ENCODE assay signal across 8 cellular contexts in genomic region chr13:98570929-98571372, GRCh38. TPM values are rescaled to one million over a fixed set of nuclear protein-coding genes. Genes with fewer than 3 reads are reported as not detected.
DNase-seq lines count a peak whose midpoint lies in the region; ATAC-seq, FAIRE-seq and TF ChIP-seq lines count a peak whose summit lies in the region.

No MANE protein-coding gene starts in this region.

- H3K36me3 ChIP-seq in astrocyte (ENCODE audit: insufficient read depth, low read length) (no peaks in the 10 kb centered on the region), liver (ENCODE audit: control insufficient read depth in 4 of 4, insufficient read depth in 3 of 4, low read depth in 1 of 4, low read length in 3 of 4) (no peaks in the 10 kb centered on the region), transverse colon (no peaks in the 10 kb centered on the region)

- H3K9me3 ChIP-seq in astrocyte (ENCODE audit: insufficient read depth, low read depth, low read length) = no peaks in the 10 kb centered on the region
- H3K9me3 ChIP-seq in liver (ENCODE audit: control insufficient read depth in 4 of 4, low read length in 3 of 4) = no peaks in the 10 kb centered on the region
- no peaks in the 10 kb centered on the region for H3K9me3 ChIP-seq in transverse colon

- H3K4me2 ChIP-seq in astrocyte (ENCODE audit: low read length) = peak overlapping the region; percentile 69

- in situ Hi-C loops in transverse colon (cut with MboI; ENCODE audit: low pct_ligation_motif_present in 1 of 4, low pct_unique_long_range_greater_than_20kb in 1 of 4, low sequenced_read_pairs in 3 of 4) = loop anchor here in 1 of 4 donors (10.0 kb wide), 1 partner anchor 76 kb away; no protein-coding TSS in a partner anchor

- peaks cover 46% of the 10 kb centered on the region for H3K4me1 Mint-ChIP-seq in astrocyte (ENCODE audit: low read depth, unreplicated experiment)

- H3K4me3 Mint-ChIP-seq in astrocyte (ENCODE audit: unreplicated experiment) = no peak overlapping the region

- peak overlapping the region; percentile 5 for H3K9ac ChIP-seq in astrocyte (ENCODE audit: low read length)
- peak overlapping the region; percentile 10 to 30 for H3K9ac ChIP-seq in liver (ENCODE audit: low read depth in 1 of 2, low read length in 2 of 2)

- TF ChIP-seq POLR2A in transverse colon (IDR thresholded peaks at IDR 0.05) = peak; percentile 10

- no peak for TF ChIP-seq CTCF in astrocyte (IDR thresholded peaks at IDR 0.05; ENCODE audit: insufficient read depth, low read depth, low read length)
- no peak for TF ChIP-seq CTCF in liver (IDR thresholded peaks at IDR 0.05; ENCODE audit: low read depth, low read length, missing input control)
- TF ChIP-seq CTCF in transverse colon (IDR thresholded peaks at IDR 0.05) = no peak

- H3K27me3 Mint-ChIP-seq in astrocyte (ENCODE audit: low read depth, unreplicated experiment) = no peaks in the 10 kb centered on the region

- H3K79me2 ChIP-seq in astrocyte (ENCODE audit: insufficient read depth, low read length) = peaks cover 100% of the 10 kb centered on the region

- H3K27ac ChIP-seq in astrocyte (ENCODE audit: low read depth, low read length) = no peak overlapping the region
- peak overlapping the region; percentile 59 to 79 for H3K27ac ChIP-seq in liver (ENCODE audit: low read depth in 1 of 2, low read length in 2 of 2)
- H3K27ac ChIP-seq in transverse colon = peak overlapping the region; percentile 97 to 100 (median 100)

- peaks cover 3% of the 10 kb centered on the region for H3K9me3 Mint-ChIP-seq in astrocyte (ENCODE audit: unreplicated experiment)

- H3K4me3 ChIP-seq in astrocyte (ENCODE audit: insufficient read depth, low read depth, low read length) (no peak overlapping the region), liver (ENCODE audit: low read depth in 1 of 3, low read length in 3 of 3) (peak overlapping the region in 2 of 3 donors; percentile 6 to 13), transverse colon (peak overlapping the region in 2 of 4 donors; percentile 8 to 39)

- no peak for FAIRE-seq in astrocyte (lab: Jason Lieb, UNC)

- no peak for TF ChIP-seq RAD21 in liver (IDR thresholded peaks at IDR 0.05)

- peaks cover 98% of the 10 kb centered on the region for H4K20me1 ChIP-seq in astrocyte (ENCODE audit: insufficient read depth, low read length)

- WGBS in liver = 28% methylated on average over 10 of the region's 10 CpGs
- WGBS in transverse colon (ENCODE audit: low coverage in 1 of 2), 2 donors = 17 to 24% methylated on average over 8 to 10 of the region's 10 CpGs

- H3K36me3 Mint-ChIP-seq in astrocyte (ENCODE audit: low read depth, unreplicated experiment) = peaks cover 10% of the 10 kb centered on the region

- DNase-seq in Right ventricle myocardium inferior (ENCODE audit: missing footprints) (no peak), cardiac septum (ENCODE audit: low spot score) (no peak), NCI-H748 (lab: John Stamatoyannopoulos, UW; ENCODE audit: unreplicated experiment) (peak; percentile 80), astrocyte (ENCODE audit: low read depth) (peak; percentile 34), transverse colon (peak; percentile 61), cerebellar nuclear complex (lab: John Stamatoyannopoulos, UW) (no peak)

- TF ChIP-seq EP300 in transverse colon (IDR thresholded peaks at IDR 0.05; ENCODE audit: low read depth) = no peak

- no peak overlapping the region for H3K27ac Mint-ChIP-seq in astrocyte (ENCODE audit: unreplicated experiment)

- H3K4me1 ChIP-seq in astrocyte (ENCODE audit: insufficient read depth, low read length) (peaks cover 41% of the 10 kb centered on the region), liver (ENCODE audit: control insufficient read depth in 4 of 4, insufficient read depth in 4 of 4, low read length in 3 of 4) (peaks cover 18 to 74% (median 58%) of the 10 kb centered on the region in 4 donors), transverse colon (peaks cover 47 to 93% (median 82%) of the 10 kb centered on the region in 4 donors)

- intact Hi-C loops in Right ventricle myocardium inferior (cut with DNase I) = no loop called here
- intact Hi-C loops in cardiac septum (cut with DNase I) = loop anchor here (5.0 kb wide), 1 partner anchor 124 kb away; no protein-coding TSS in a partner anchor
- intact Hi-C loops in transverse colon (cut with DNase I; ENCODE audit: low total_unique reads) = no loop called here

- H3K27me3 ChIP-seq in astrocyte (ENCODE audit: insufficient read depth, low read length) (no peaks in the 10 kb centered on the region), liver (ENCODE audit: control insufficient read depth in 4 of 4, insufficient read depth in 4 of 4, low read length in 3 of 4) (no peaks in the 10 kb centered on the region), transverse colon (no peaks in the 10 kb centered on the region)

- no peak overlapping the region for H2AFZ ChIP-seq in astrocyte (ENCODE audit: low read depth, low read length)

- ATAC-seq in Right ventricle myocardium inferior (peak; percentile 47), HG02852 (IDR thresholded peaks at IDR 0.05; ENCODE audit: unreplicated experiment) (peak; percentile 80)

TF ChIP-seq in liver, 16 proteins besides CTCF, POLR2A, EP300 and RAD21:
- TF ChIP-seq NR2F2 (IDR thresholded peaks at IDR 0.05) (no peak), HNF4A (conservative IDR thresholded peaks at IDR 0.05) (no peak), FOXA2 (IDR thresholded peaks at IDR 0.05) (no peak), EGR1 (IDR thresholded peaks at IDR 0.05; ENCODE audit: low read depth in 2 of 2) (no peak)

RNA-seq across cellular contexts. Expression of gene STK24, which starts 6.0 kb away (rescaled TPM):
- total RNA-seq in Right ventricle myocardium inferior = 69.6 TPM
- total RNA-seq in cardiac septum = 63.5 TPM
- 86.2 and 96.1 TPM in 2 replicates for total RNA-seq in astrocyte
- 10 to 100 TPM; 16.3 to 43.3 TPM for total RNA-seq in liver
- 10 to 100 TPM in 1 of 2 donors, 1 to 10 TPM in 1; 6.4 to 13.4 TPM for polyA plus RNA-seq in liver
- 100 to 1,000 TPM in 3 of 4 donors, 10 to 100 TPM in 1; 87.2 to 152 (median 131) TPM for total RNA-seq in transverse colon

Comparison
In these comparisons a context has a peak if more than half of its experiments do, and no peak if none do; other contexts are left out.
1. DNase-seq: peak in NCI-H748 (single experiment), astrocyte (single experiment) and transverse colon (single experiment); none in Right ventricle myocardium inferior (single experiment), cardiac septum (single experiment) and cerebellar nuclear complex (0 of 2).